ENCODE assay signal across 16 cellular contexts in genomic region chr13:44267966-44268365, GRCh38.
DNase-seq lines count a peak whose midpoint lies in the region; ATAC-seq and TF ChIP-seq lines count a peak whose summit lies in the region.
"Had no signal": no experiment of that assay in that cellular context is flagged by ENCODE, and none has a peak within 500 bp of the region (broad histone marks: within the 10 kb centered on the region; RNA-seq: fewer than 3 reads in every experiment).

No MANE protein-coding gene starts in this region.

- peak; percentile 85 for DNase-seq in GM23248
- peak; percentile 95 for DNase-seq in adipocyte (ENCODE audit: low read depth)
- DNase-seq in fibroblast of pulmonary artery (ENCODE audit: low read depth), result peak; percentile 90
- peak; percentile 77 for DNase-seq in stromal cell of bone marrow (ENCODE audit: low read depth)
- no peak for DNase-seq in activated T-cell treated with anti-CD3 and anti-CD28 coated beads, Interleukin-2, amount 50 U/mL, for 72 hours
- no peak for DNase-seq in cortex of kidney (lab: John Stamatoyannopoulos, UW)
- no peak for DNase-seq in islet precursor cell
- DNase-seq: activated CD4-positive, alpha-beta T cell treated with anti-CD3 and anti-CD28 coated beads, Interleukin-2, amount 50 U/mL, for 48 hours; erythroblast; KG1; naive thymus-derived CD4-positive, alpha-beta T cell; sigmoid colon; T-helper 17 cell had no signal

- no peaks in the 10 kb centered on the region for H3K79me2 ChIP-seq in GM23248 (ENCODE audit: insufficient read depth)

- H3K27me3 Mint-ChIP-seq in activated T-cell treated with anti-CD3 and anti-CD28 coated beads, Interleukin-2, amount 50 U/mL, for 72 hours (ENCODE audit: low read depth), result peaks cover 14% of the 10 kb centered on the region

- H3K9me3 Mint-ChIP-seq in activated T-cell treated with anti-CD3 and anti-CD28 coated beads, Interleukin-2, amount 50 U/mL, for 72 hours, result peaks cover 6 to 9% of the 10 kb centered on the region in 2 donors
- H3K9me3 Mint-ChIP-seq: activated T-helper 17 cell treated with anti-CD3 and anti-CD28 coated beads, Interleukin-2, amount 50 U/mL, for 72 hours had no signal

- ATAC-seq in activated T-cell treated with anti-CD3 and anti-CD28 coated beads, Interleukin-2, amount 50 U/mL, for 72 hours (replicated peaks in 1 of 2), result no peak
- ATAC-seq in GM19463 (IDR thresholded peaks at IDR 0.05; ENCODE audit: unreplicated experiment), result no peak
- ATAC-seq: activated T-helper 17 cell treated with anti-CD3 and anti-CD28 coated beads, Interleukin-2, amount 50 U/mL, for 72 hours; naive thymus-derived CD4-positive, alpha-beta T cell; T-helper 17 cell had no signal

- H3K4me2 ChIP-seq in GM23248 (ENCODE audit: unreplicated experiment), result peak overlapping the region; percentile 46

- H3K36me3 ChIP-seq in GM23248 (ENCODE audit: low read depth) (no peaks in the 10 kb centered on the region), adipocyte (ENCODE audit: control insufficient read depth, insufficient read depth, low read length, severe bottlenecking) (no peaks in the 10 kb centered on the region)
- H3K36me3 ChIP-seq: cardiac muscle cell, sigmoid colon had no signal

- peak overlapping the region; percentile 71 for H3K27ac ChIP-seq in GM23248
- H3K27ac ChIP-seq: cardiac muscle cell had no signal

- in situ Hi-C loops in GM23248 (cut with MboI), result no loop called here

- no peaks in the 10 kb centered on the region for H4K20me1 ChIP-seq in GM23248 (ENCODE audit: insufficient read depth)

- no peaks in the 10 kb centered on the region for H3K9me3 ChIP-seq in GM23248 (ENCODE audit: low read depth)
- H3K9me3 ChIP-seq in adipocyte (ENCODE audit: control insufficient read depth, low read length), result no peaks in the 10 kb centered on the region
- H3K9me3 ChIP-seq: sigmoid colon had no signal

- H3K4me1 Mint-ChIP-seq in activated T-cell treated with anti-CD3 and anti-CD28 coated beads, Interleukin-2, amount 50 U/mL, for 72 hours (ENCODE audit: low read depth), result peaks cover 39% of the 10 kb centered on the region
- H3K4me1 Mint-ChIP-seq: activated T-helper 17 cell treated with anti-CD3 and anti-CD28 coated beads, Interleukin-2, amount 50 U/mL, for 72 hours had no signal

- 23 to 31% methylated on average over 4 of the region's 4 CpGs for WGBS in GM23248 (ENCODE audit: low coverage in 1 of 2, low lambda C conversion rate in 2 of 2, missing lambda C conversion rate in 2 of 2), 2 experiments

- H3K4me3 Mint-ChIP-seq in activated T-cell treated with anti-CD3 and anti-CD28 coated beads, Interleukin-2, amount 50 U/mL, for 72 hours, result no peak overlapping the region
- H3K4me3 Mint-ChIP-seq: activated T-helper 17 cell treated with anti-CD3 and anti-CD28 coated beads, Interleukin-2, amount 50 U/mL, for 72 hours; naive thymus-derived CD4-positive, alpha-beta T cell; T-helper 17 cell had no signal

- H2AFZ ChIP-seq in GM23248, result peak overlapping the region; percentile 14

- 0 out of 2 replicates have a peak overlapping the region, but pooled peaks have one; percentile 18 for H3K4me3 ChIP-seq in GM23248
- no peak overlapping the region for H3K4me3 ChIP-seq in adipocyte (ENCODE audit: low read length)
- H3K4me3 ChIP-seq in fibroblast of pulmonary artery (replicated peaks; ENCODE audit: low read depth, low read length), result no peak overlapping the region
- H3K4me3 ChIP-seq: cardiac muscle cell, sigmoid colon had no signal

- peaks cover 2% of the 10 kb centered on the region; the same call in 1 of the 2 replicates for H3K9me2 ChIP-seq in GM23248 (ENCODE audit: insufficient read depth)

- no peak overlapping the region for H3K27ac Mint-ChIP-seq in activated T-cell treated with anti-CD3 and anti-CD28 coated beads, Interleukin-2, amount 50 U/mL, for 72 hours
- H3K27ac Mint-ChIP-seq: activated T-helper 17 cell treated with anti-CD3 and anti-CD28 coated beads, Interleukin-2, amount 50 U/mL, for 72 hours; naive thymus-derived CD4-positive, alpha-beta T cell; T-helper 17 cell had no signal

- H3F3A ChIP-seq in GM23248 (ENCODE audit: insufficient read depth), result peaks cover 24% of the 10 kb centered on the region

- H3K36me3 Mint-ChIP-seq in activated T-cell treated with anti-CD3 and anti-CD28 coated beads, Interleukin-2, amount 50 U/mL, for 72 hours (ENCODE audit: insufficient read depth in 2 of 2), result peaks cover 2 to 7% of the 10 kb centered on the region in 2 donors

- TF ChIP-seq CTCF in fibroblast of pulmonary artery (IDR thresholded peaks at IDR 0.05; ENCODE audit: low read length, missing control alignments), result no peak

- peak overlapping the region; percentile 28 for H3K9ac ChIP-seq in GM23248
- H3K9ac ChIP-seq in adipocyte (ENCODE audit: low read length), result peak overlapping the region; percentile 21

- H3K4me1 ChIP-seq in GM23248 (ENCODE audit: insufficient read depth) (peaks cover 37% of the 10 kb centered on the region), adipocyte (ENCODE audit: control insufficient read depth, insufficient read depth, low read length) (peaks cover 32% of the 10 kb centered on the region)

- H3K27me3 ChIP-seq in GM23248 (replicated peaks; ENCODE audit: insufficient read depth), result no peaks in the 10 kb centered on the region
- no peaks in the 10 kb centered on the region for H3K27me3 ChIP-seq in adipocyte (replicated peaks; ENCODE audit: control insufficient read depth, insufficient read depth, low read length)
- H3K27me3 ChIP-seq: cardiac muscle cell, sigmoid colon had no signal

Comparison
In these comparisons a context has a peak if more than half of its experiments do, and no peak if none do; other contexts are left out.
1. DNase-seq: peak in GM23248 (single experiment), adipocyte (single experiment), fibroblast of pulmonary artery (single experiment) and stromal cell of bone marrow (single experiment); none in activated T-cell treated with anti-CD3 and anti-CD28 coated beads, Interleukin-2, amount 50 U/mL, for 72 hours (0 of 2), cortex of kidney (single experiment) and islet precursor cell (single experiment).